ENCODE assay signal across 16 cellular contexts in genomic region chr18:74368901-74369705, GRCh38. TPM values are rescaled to one million over a fixed set of nuclear protein-coding genes. Genes with fewer than 3 reads are reported as not detected.
DNase-seq lines count a peak whose midpoint lies in the region; ATAC-seq and TF ChIP-seq lines count a peak whose summit lies in the region.
"Had no signal": no experiment of that assay in that cellular context is flagged by ENCODE, and none has a peak within 500 bp of the region (broad histone marks: within the 10 kb centered on the region; RNA-seq: fewer than 3 reads in every experiment).

No MANE protein-coding gene starts in this region.

- H3K27me3 ChIP-seq in Peyer's patch, result no peaks in the 10 kb centered on the region

- TF ChIP-seq CTCF in Peyer's patch (IDR thresholded peaks at IDR 0.05) (no peak), fibroblast of mammary gland (conservative IDR thresholded peaks at IDR 0.05; ENCODE audit: control insufficient read depth, insufficient read depth, low read depth, low read length) (no peak), nephron (IDR thresholded peaks at IDR 0.05; ENCODE audit: unreplicated experiment in 3 of 3) (no peak), lower leg skin (IDR thresholded peaks at IDR 0.05) (no peak)

- H3K9me3 ChIP-seq in Peyer's patch, result no peaks in the 10 kb centered on the region

- ATAC-seq in GM21717 (IDR thresholded peaks at IDR 0.05; ENCODE audit: unreplicated experiment) (no peak), GM18873 (IDR thresholded peaks at IDR 0.05; ENCODE audit: low FRiP score, unreplicated experiment) (no peak)

- no peaks in the 10 kb centered on the region for H3K36me3 Mint-ChIP-seq in nephron (ENCODE audit: low read depth)

- peaks cover 0 to 5% (median 0%) of the 10 kb centered on the region in 4 donors for H3K4me1 ChIP-seq in Peyer's patch

- peaks cover 10% of the 10 kb centered on the region for H3K27me3 Mint-ChIP-seq in nephron (ENCODE audit: low read depth)

- intact Hi-C loops in lower leg skin (cut with DNase I; ENCODE audit: low total_unique reads), result no loop called here

- peaks cover 18% of the 10 kb centered on the region for H3K4me1 Mint-ChIP-seq in nephron

- no peaks in the 10 kb centered on the region for H3K9me3 Mint-ChIP-seq in nephron
- H3K9me3 Mint-ChIP-seq: HFFc6 had no signal

- WGBS in lower leg skin, 2 donors, result 49 to 51% methylated on average over 13 of the region's 13 CpGs

- peak; percentile 23 to 39 for TF ChIP-seq POLR2A in Peyer's patch (IDR thresholded peaks at IDR 0.05)
- no peak for TF ChIP-seq POLR2A in lower leg skin (IDR thresholded peaks at IDR 0.05)

- H3K27ac Mint-ChIP-seq in nephron, result peak overlapping the region; percentile 17 to 63 (median 62)
- H3K27ac Mint-ChIP-seq: HFFc6 had no signal

- H3K4me3 ChIP-seq in Peyer's patch (peak overlapping the region in 2 of 4 donors; percentile 35 to 39), fibroblast of mammary gland (ENCODE audit: control insufficient read depth, low read depth, low read length) (no peak overlapping the region), lower leg skin (ENCODE audit: low read depth, poor library complexity, severe bottlenecking) (no peak overlapping the region)

- no peak overlapping the region for H3K4me3 Mint-ChIP-seq in nephron
- H3K4me3 Mint-ChIP-seq: HFFc6 had no signal

- no peaks in the 10 kb centered on the region for H3K36me3 ChIP-seq in Peyer's patch

- peak; percentile 4 for DNase-seq in COLO829 (ENCODE audit: low spot score)
- peak in 2 of 3 donors; percentile 76 to 82 for DNase-seq in Peyer's patch
- DNase-seq in fibroblast of mammary gland (ENCODE audit: low read depth), result peak; percentile 1
- DNase-seq in SKM-1 treated with dmso at 0.1 percent for 144 hours (lab: John Stamatoyannopoulos, UW; ENCODE audit: unreplicated experiment), result no peak
- DNase-seq in lower leg skin (ENCODE audit: low spot score in 2 of 2), result no peak
- DNase-seq: activated CD4-positive, alpha-beta T cell treated with anti-CD3 and anti-CD28 coated beads, Interleukin-2, amount 50 U/mL, for 4 hours; DMS79 treated with DMSO at 0.1 percent for 48 hours; HFFc6; NCI-H1694; RPMI8226 had no signal

- H3K27ac ChIP-seq in Peyer's patch, result peak overlapping the region in 3 of 4 donors; percentile 49 to 83 (median 72)

RNA-seq across cellular contexts. Expression of gene C18orf63, which starts 53.5 kb away (rescaled TPM):
- total RNA-seq in Peyer's patch (not detected), lower leg skin (not detected)
- total RNA-seq: HFFc6, LHCN-M2, osteoblast, temporal lobe had no signal

Comparison
In these comparisons a context has a peak if more than half of its experiments do, and no peak if none do; other contexts are left out.
1. DNase-seq: peak in COLO829 (single experiment), Peyer's patch (2 of 3) and fibroblast of mammary gland (single experiment); none in SKM-1 treated with dmso at 0.1 percent for 144 hours (single experiment) and lower leg skin (0 of 2).
2. POLR2A ChIP-seq: peak in Peyer's patch (2 of 2); none in lower leg skin (0 of 2).